In the genomic region with DNA sequence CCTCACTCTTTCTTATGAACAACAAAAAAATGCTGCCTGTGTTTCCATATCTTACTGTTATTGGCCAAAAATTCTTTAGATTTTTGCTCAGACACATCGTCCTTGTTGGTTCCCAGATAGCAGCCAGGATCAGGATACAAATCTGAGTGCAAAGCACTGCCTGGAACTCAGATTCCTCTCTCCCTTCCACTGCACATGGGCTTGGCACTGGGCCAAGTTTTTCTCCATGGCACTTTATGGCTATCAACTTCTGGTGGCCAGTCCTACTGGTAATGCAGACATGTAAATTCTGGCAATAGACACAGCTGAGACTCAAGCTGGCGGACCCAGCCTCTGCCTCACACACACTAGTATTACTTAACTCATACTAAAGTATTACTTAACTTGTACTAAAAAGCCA, we compare ENCODE assay signal across 1 cellular context.
TF ChIP-seq lines count a peak whose summit lies in the region.

No MANE protein-coding gene starts in this region.

TF ChIP-seq in K562, 482 proteins besides CTCF, POLR2A, EP300 and RAD21 (continued from another document):
- TF ChIP-seq, protein P1, sequence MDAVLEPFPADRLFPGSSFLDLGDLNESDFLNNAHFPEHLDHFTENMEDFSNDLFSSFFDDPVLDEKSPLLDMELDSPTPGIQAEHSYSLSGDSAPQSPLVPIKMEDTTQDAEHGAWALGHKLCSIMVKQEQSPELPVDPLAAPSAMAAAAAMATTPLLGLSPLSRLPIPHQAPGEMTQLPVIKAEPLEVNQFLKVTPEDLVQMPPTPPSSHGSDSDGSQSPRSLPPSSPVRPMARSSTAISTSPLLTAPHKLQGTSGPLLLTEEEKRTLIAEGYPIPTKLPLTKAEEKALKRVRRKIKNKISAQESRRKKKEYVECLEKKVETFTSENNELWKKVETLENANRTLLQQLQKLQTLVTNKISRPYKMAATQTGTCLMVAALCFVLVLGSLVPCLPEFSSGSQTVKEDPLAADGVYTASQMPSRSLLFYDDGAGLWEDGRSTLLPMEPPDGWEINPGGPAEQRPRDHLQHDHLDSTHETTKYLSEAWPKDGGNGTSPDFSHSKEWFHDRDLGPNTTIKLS (IDR thresholded peaks at IDR 0.05; ENCODE audit: borderline replicate concordance, low read depth) = no peak
- TF ChIP-seq SUPT5H (IDR thresholded peaks at IDR 0.05) = no peak
- TF ChIP-seq SMAD1 (IDR thresholded peaks at IDR 0.05; ENCODE audit: low read depth, low read length, partially characterized antibody) = peak; percentile 44
- no peak for TF ChIP-seq ZNF232 (CRISPR knock-in tag; IDR thresholded peaks at IDR 0.05)
- no peak for TF ChIP-seq GABPB2 (CRISPR knock-in tag; conservative IDR thresholded peaks at IDR 0.05)
- TF ChIP-seq ZNF507 (tag; conservative IDR thresholded peaks at IDR 0.05) = no peak
- no peak for TF ChIP-seq ZNF41 (CRISPR knock-in tag; conservative IDR thresholded peaks at IDR 0.05)
- TF ChIP-seq NELFE (IDR thresholded peaks at IDR 0.05; ENCODE audit: insufficient read depth, insufficient read length) = no peak
- no peak for TF ChIP-seq PPARD (CRISPR knock-in tag; IDR thresholded peaks at IDR 0.05)
